Comparison of ENCODE assay signal across 13 cellular contexts in the genomic region with DNA sequence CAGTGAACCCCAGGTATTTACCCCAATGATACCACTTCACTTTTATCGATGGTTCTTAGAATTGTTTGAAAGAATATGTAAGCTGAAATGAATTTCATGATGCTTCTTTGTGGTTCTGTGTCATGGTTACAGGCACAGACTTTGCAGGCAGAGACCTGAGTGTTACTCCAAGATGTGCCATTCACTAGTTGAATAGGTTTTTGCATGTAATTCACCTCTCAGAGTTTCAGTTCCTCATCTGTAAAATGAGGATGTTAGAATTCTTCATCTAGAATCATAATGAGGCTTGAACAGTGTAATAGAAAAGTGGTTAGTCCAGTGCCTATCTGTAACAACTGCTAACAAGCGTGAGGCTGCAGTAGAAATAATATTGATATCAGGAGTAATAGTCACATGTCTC.
DNase-seq lines count a peak whose midpoint lies in the region; ATAC-seq and TF ChIP-seq lines count a peak whose summit lies in the region.
"Had no signal": no experiment of that assay in that cellular context is flagged by ENCODE, and none has a peak within 500 bp of the region (broad histone marks: within the 10 kb centered on the region; RNA-seq: fewer than 3 reads in every experiment).

No MANE protein-coding gene starts in this region.

- in situ Hi-C loops in GM13976 (cut with MboI; ENCODE audit: low sequenced_read_pairs, unreplicated experiment): no loop called here

- DNase-seq in GM13976 (ENCODE audit: low spot score) (peak; percentile 20), AG08395 (ENCODE audit: low spot score) (no peak), NCI-H2029 treated with DMSO at 0.1 percent for 48 hours (lab: John Stamatoyannopoulos, UW) (no peak), hippocampal formation (lab: John Stamatoyannopoulos, UW) (no peak), superior temporal gyrus (ENCODE audit: extremely low spot score) (no peak)
- DNase-seq: activated CD4-positive, alpha-beta T cell treated with anti-CD3 and anti-CD28 coated beads for 4 hours; activated effector memory CD4-positive, alpha-beta T cell treated with anti-CD3 and anti-CD28 coated beads, Interleukin-2, amount 50 U/mL, for 16 hours; DND-41; esophagus squamous epithelium; NCI-H774 had no signal

- ATAC-seq in GM19395 (IDR thresholded peaks at IDR 0.05; ENCODE audit: unreplicated experiment): peak; percentile 95
- ATAC-seq in HG02798 (IDR thresholded peaks at IDR 0.05; ENCODE audit: poor library complexity, unreplicated experiment): peak; percentile 87
- peak; percentile 96 for ATAC-seq in HG03558 (IDR thresholded peaks at IDR 0.05; ENCODE audit: extremely low read depth, unreplicated experiment)

- no peak for TF ChIP-seq CTCF in GM13976 (IDR thresholded peaks at IDR 0.05; ENCODE audit: borderline replicate concordance, control extremely low read depth, extremely low read depth, insufficient read depth, missing control alignments)
